In the genomic region with DNA sequence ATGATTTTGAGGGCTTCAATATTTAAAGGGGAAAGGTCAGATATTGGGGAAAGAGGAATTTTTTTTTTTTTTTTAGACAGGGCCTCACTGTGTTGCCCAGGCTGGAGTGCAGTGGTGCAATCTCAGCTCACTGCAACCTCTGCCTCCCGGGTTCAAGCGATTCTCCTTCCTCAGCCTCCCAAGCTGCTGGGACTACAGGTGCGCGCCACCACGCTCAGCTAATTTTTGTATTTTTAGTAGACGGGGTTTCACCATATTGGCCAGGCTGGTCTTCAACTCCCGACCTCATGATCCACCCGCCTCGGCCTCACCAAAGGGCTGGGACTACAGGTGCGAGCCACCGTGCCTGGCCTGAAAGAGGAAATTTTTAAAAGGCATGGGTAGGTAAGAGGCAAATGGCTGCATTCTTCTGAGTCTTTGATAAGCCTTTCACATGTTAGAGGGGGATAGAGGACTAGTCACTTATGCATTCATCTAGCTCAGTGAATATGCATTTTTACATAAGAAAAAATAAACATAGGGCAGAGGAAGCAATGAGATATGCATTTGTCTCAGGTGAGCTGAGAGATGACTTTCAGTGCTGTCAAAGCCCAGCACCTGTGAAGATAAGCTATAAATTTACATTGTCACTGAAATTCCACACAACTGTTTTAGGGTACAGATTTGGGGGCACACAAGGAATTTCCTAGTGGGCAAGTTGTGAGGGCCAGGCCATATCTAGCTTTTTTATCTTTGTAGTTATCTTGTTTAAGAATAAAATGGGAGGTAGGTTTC, we compare ENCODE assay signal across 9 cellular contexts. TPM values are rescaled to one million over a fixed set of nuclear protein-coding genes. Genes with fewer than 3 reads are reported as not detected.
A peak's percentile ranks its signal among the peaks of the same experiment; 100 is the strongest.
DNase-seq lines count a peak whose midpoint lies in the region; ATAC-seq, FAIRE-seq and TF ChIP-seq lines count a peak whose summit lies in the region.
"Had no signal": no experiment of that assay in that cellular context is flagged by ENCODE, and none has a peak within 500 bp of the region (broad histone marks: within the 10 kb centered on the region; RNA-seq: fewer than 3 reads in every experiment).

No MANE protein-coding gene starts in this region.

- peak overlapping the region; percentile 96 for H3K27ac Mint-ChIP-seq in mesothelial cell of epicardium

- no peaks in the 10 kb centered on the region for H3K36me3 ChIP-seq in cardiac muscle cell

- H3K9me3 ChIP-seq in cardiac muscle cell (ENCODE audit: low read depth) = no peaks in the 10 kb centered on the region

- H3K4me3 Mint-ChIP-seq in mesothelial cell of epicardium = peak overlapping the region; percentile 86

- ATAC-seq in GM18519 (IDR thresholded peaks at IDR 0.05; ENCODE audit: low FRiP score, unreplicated experiment) (no peak), GM21390 (IDR thresholded peaks at IDR 0.05; ENCODE audit: unreplicated experiment) (no peak)

- H3K27ac ChIP-seq in cardiac muscle cell = peak overlapping the region; percentile 100

- no peak for TF ChIP-seq CTCF in cardiac muscle cell (IDR thresholded peaks at IDR 0.05; ENCODE audit: low read depth, low read length)
- no peak for TF ChIP-seq CTCF in cardiac fibroblast (IDR thresholded peaks at IDR 0.05; ENCODE audit: low read depth, low read length)
- TF ChIP-seq CTCF in mesothelial cell of epicardium (IDR thresholded peaks at IDR 0.05; ENCODE audit: unreplicated experiment) = no peak

- FAIRE-seq in frontal cortex (lab: Jason Lieb, UNC) = no peak

- peaks cover 12% of the 10 kb centered on the region for H3K4me1 Mint-ChIP-seq in mesothelial cell of epicardium

- peaks cover 8% of the 10 kb centered on the region for H3K4me1 ChIP-seq in cardiac muscle cell (ENCODE audit: low read depth)

- DNase-seq in cardiac muscle cell (ENCODE audit: low read depth in 1 of 2, low spot score in 1 of 2) (no peak), cardiac septum (ENCODE audit: low spot score) (no peak), cardiac fibroblast (ENCODE audit: low read depth in 2 of 2) (no peak), mesothelial cell of epicardium (ENCODE audit: low spot score in 2 of 2, unreplicated experiment in 2 of 2) (no peak), frontal cortex (ENCODE audit: low spot score in 2 of 2) (no peak), NCI-H82 treated with DMSO at 0.1 percent for 48 hours (lab: John Stamatoyannopoulos, UW; ENCODE audit: unreplicated experiment) (no peak)
- DNase-seq: activated CD8-positive, alpha-beta memory T cell treated with anti-CD3 and anti-CD28 coated beads, Interleukin-2, amount 50 U/mL, for 4 hours had no signal

- H3K4me3 ChIP-seq in cardiac muscle cell (peak overlapping the region; percentile 54), cardiac fibroblast (replicated peaks in 1 of 2; ENCODE audit: low read depth in 2 of 2, low read length in 2 of 2) (peak overlapping the region; percentile 87 to 91)

- H3K9me3 Mint-ChIP-seq in mesothelial cell of epicardium = no peaks in the 10 kb centered on the region

- intact Hi-C loops in cardiac septum (cut with DNase I) = no loop called here

- no peaks in the 10 kb centered on the region for H3K27me3 ChIP-seq in cardiac muscle cell

- no peaks in the 10 kb centered on the region for H3K36me3 Mint-ChIP-seq in mesothelial cell of epicardium

- H3K27me3 Mint-ChIP-seq in mesothelial cell of epicardium (ENCODE audit: low read depth) = no peaks in the 10 kb centered on the region

RNA-seq across cellular contexts. Expression of gene FCSK, which starts 1.1 kb away (rescaled TPM):
- total RNA-seq in cardiac muscle cell = 13.8 and 22.5 TPM in 2 replicates
- 10.2 and 12.0 TPM in 2 replicates for polyA plus RNA-seq in cardiac muscle cell
- total RNA-seq in cardiac septum = 9.4 TPM
- 26.0 to 29.4 TPM (median 27.7 TPM) in 3 replicates for total RNA-seq in mesothelial cell of epicardium
- total RNA-seq in frontal cortex = 6.5 TPM

RNA-seq across cellular contexts. Expression of gene ST3GAL2, which starts 14.4 kb away (rescaled TPM):
- total RNA-seq in cardiac muscle cell (87.3 and 115 TPM in 2 replicates), cardiac septum (24.2 TPM), mesothelial cell of epicardium (46.5 to 53.0 TPM (median 47.4 TPM) in 3 replicates), frontal cortex (26.9 TPM)
- polyA plus RNA-seq in cardiac muscle cell = 46.1 and 50.9 TPM in 2 replicates
